Comparison of ENCODE assay signal across 20 cellular contexts in the genomic region with DNA sequence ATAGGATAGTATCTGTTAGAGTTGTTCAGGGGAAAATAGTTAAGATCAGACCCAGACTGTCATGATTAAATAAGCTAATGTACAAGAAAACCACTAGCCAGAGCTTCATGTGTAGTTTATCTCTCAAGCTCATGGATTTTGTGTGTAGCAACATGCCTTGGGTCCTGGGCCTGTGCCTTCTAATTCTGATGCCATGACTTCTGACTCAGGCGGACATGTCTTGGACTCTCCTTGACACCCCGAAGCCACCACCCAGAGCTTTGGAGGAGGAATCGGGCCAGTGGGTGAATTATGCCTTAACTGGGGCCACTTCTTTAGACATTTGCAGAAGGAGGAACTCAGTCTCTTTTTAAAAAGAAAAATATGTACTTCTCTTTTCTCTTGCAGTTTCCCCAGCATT.
"Had no signal": no experiment of that assay in that cellular context is flagged by ENCODE, and none has a peak within 500 bp of the region (broad histone marks: within the 10 kb centered on the region; RNA-seq: fewer than 3 reads in every experiment).

No MANE protein-coding gene starts in this region.

- H3K36me3 ChIP-seq: heart right ventricle, left ventricle myocardium inferior, sigmoid colon, spleen, tibial artery, uterus had no signal

- H3K27ac ChIP-seq: spleen, tibial artery, uterus had no signal

- H3K4me3 ChIP-seq: dorsolateral prefrontal cortex, heart right ventricle, left ventricle myocardium inferior, sigmoid colon, spleen, tibial artery, uterus had no signal

- H3K27me3 ChIP-seq: dorsolateral prefrontal cortex, heart right ventricle, sigmoid colon, tibial artery, uterus had no signal

- H3K4me1 ChIP-seq: uterus had no signal

- DNase-seq: activated B cell treated with CpG ODN at 0.5 μM for 24 hours; activated CD4-positive, alpha-beta memory T cell treated with anti-CD3 and anti-CD28 coated beads, Interleukin-2, amount 10 ng/mL, durations not matched to agents 7 days and 5 days; activated CD4-positive, alpha-beta T cell treated with anti-CD3 and anti-CD28 coated beads for 48 hours; activated CD8-positive, alpha-beta memory T cell treated with anti-CD3 and anti-CD28 coated beads, Interleukin-2, amount 10 ng/mL, durations not matched to agents 7 days and 5 days; activated naive CD4-positive, alpha-beta T cell; activated naive CD8-positive, alpha-beta T cell treated with anti-CD3 and anti-CD28 coated beads, Interleukin-2, amount 10 ng/mL, durations not matched to agents 7 days and 5 days; amygdala; dorsolateral prefrontal cortex; heart right ventricle; kidney glomerular epithelial cell; left ventricle myocardium inferior; mammary epithelial cell; nephron progenitor cell; sigmoid colon; spleen; stimulated activated naive B cell treated with anti-CD40 and anti-IgM and Interleukin-4, amounts not matched to agents 10 μg/mL and 1 μg/mL and 100 μg/mL, for 72 hours; T-helper 2 cell; tibial artery; uterus had no signal

- H3K9me3 ChIP-seq: heart right ventricle, left ventricle myocardium inferior, sigmoid colon, spleen, tibial artery, uterus had no signal

- ATAC-seq: activated CD8-positive, alpha-beta memory T cell treated with anti-CD3 and anti-CD28 coated beads, Interleukin-2, amount 10 ng/mL, durations not matched to agents 7 days and 5 days; activated T-helper 17 cell treated with anti-CD3 and anti-CD28 coated beads, Interleukin-2, amount 50 U/mL, for 72 hours; stimulated activated naive B cell treated with anti-CD40 and anti-IgM and Interleukin-4, amounts not matched to agents 10 μg/mL and 1 μg/mL and 100 μg/mL, for 72 hours had no signal
